In genomic region chrX:18985186-18985435, GRCh38 we compare ENCODE assay signal across 8 cellular contexts. TPM values are rescaled to one million over a fixed set of nuclear protein-coding genes. Genes with fewer than 3 reads are reported as not detected.
DNase-seq lines count a peak whose midpoint lies in the region; ATAC-seq and TF ChIP-seq lines count a peak whose summit lies in the region.

No MANE protein-coding gene starts in this region.

- no peak for TF ChIP-seq RAD21 in liver (IDR thresholded peaks at IDR 0.05)

- no peak overlapping the region for H3K9ac ChIP-seq in liver (ENCODE audit: low read depth in 1 of 2, low read length in 2 of 2)

- H3K36me3 ChIP-seq in right atrium auricular region, result no peaks in the 10 kb centered on the region
- peaks cover 0 to 4% (median 3%) of the 10 kb centered on the region in 4 donors for H3K36me3 ChIP-seq in liver (ENCODE audit: control insufficient read depth in 4 of 4, insufficient read depth in 3 of 4, low read depth in 1 of 4, low read length in 3 of 4)
- H3K36me3 ChIP-seq in vagina, result no peaks in the 10 kb centered on the region

- H3K4me1 ChIP-seq in right atrium auricular region (peaks cover 0 to 10% of the 10 kb centered on the region in 2 donors), liver (ENCODE audit: control insufficient read depth in 4 of 4, insufficient read depth in 4 of 4, low read length in 3 of 4) (peaks cover 0 to 16% (median 7%) of the 10 kb centered on the region in 4 donors), vagina (no peaks in the 10 kb centered on the region)

- no peak for DNase-seq in right atrium auricular region (ENCODE audit: low spot score)
- no peak for DNase-seq in Right ventricle myocardium inferior (ENCODE audit: missing footprints)
- DNase-seq in vagina (ENCODE audit: extremely low spot score in 2 of 2), result no peak
- DNase-seq in SIG-M5 (lab: John Stamatoyannopoulos, UW), result no peak

- intact Hi-C loops in Right ventricle myocardium inferior (cut with DNase I) (no loop called here), vagina (cut with DNase I) (no loop called here)

- H3K27ac ChIP-seq in right atrium auricular region, result peak overlapping the region; percentile 87 to 89
- H3K27ac ChIP-seq in liver (ENCODE audit: low read depth in 1 of 2, low read length in 2 of 2), result peak overlapping the region; percentile 91 to 93
- H3K27ac ChIP-seq in vagina, result peak overlapping the region; percentile 83

- H3K36me3 Mint-ChIP-seq in activated naive CD8-positive, alpha-beta T cell, result no peaks in the 10 kb centered on the region

- H3K4me3 ChIP-seq in right atrium auricular region, result peak overlapping the region; percentile 55 to 69
- peak overlapping the region; percentile 21 to 85 (median 57) for H3K4me3 ChIP-seq in liver (ENCODE audit: low read depth in 1 of 3, low read length in 3 of 3)
- peak overlapping the region; percentile 52 to 54 for H3K4me3 ChIP-seq in vagina

- H3K27me3 Mint-ChIP-seq in activated naive CD8-positive, alpha-beta T cell, result no peaks in the 10 kb centered on the region

- TF ChIP-seq POLR2A in vagina (IDR thresholded peaks at IDR 0.05), result no peak

- ATAC-seq in Right ventricle myocardium inferior, result no peak
- no peak for ATAC-seq in HG03039 (IDR thresholded peaks at IDR 0.05; ENCODE audit: unreplicated experiment)
- ATAC-seq in HG03469 (IDR thresholded peaks at IDR 0.05; ENCODE audit: unreplicated experiment), result no peak

- peak overlapping the region; percentile 91 for H3K27ac Mint-ChIP-seq in activated naive CD8-positive, alpha-beta T cell

- H3K4me3 Mint-ChIP-seq in activated naive CD8-positive, alpha-beta T cell, result peak overlapping the region; percentile 88

- no peaks in the 10 kb centered on the region for H3K27me3 ChIP-seq in right atrium auricular region
- no peaks in the 10 kb centered on the region for H3K27me3 ChIP-seq in liver (ENCODE audit: control insufficient read depth in 4 of 4, insufficient read depth in 4 of 4, low read length in 3 of 4)
- no peaks in the 10 kb centered on the region for H3K27me3 ChIP-seq in vagina

- H3K9me3 ChIP-seq in right atrium auricular region, result no peaks in the 10 kb centered on the region
- no peaks in the 10 kb centered on the region for H3K9me3 ChIP-seq in liver (ENCODE audit: control insufficient read depth in 4 of 4, low read length in 3 of 4)
- H3K9me3 ChIP-seq in vagina, result no peaks in the 10 kb centered on the region

- peaks cover 23% of the 10 kb centered on the region for H3K4me1 Mint-ChIP-seq in activated naive CD8-positive, alpha-beta T cell (ENCODE audit: low read depth)

- under 1% methylated on average over 4 of the region's 4 CpGs for WGBS in liver

- H3K9me3 Mint-ChIP-seq in activated naive CD8-positive, alpha-beta T cell (ENCODE audit: low read depth), result no peaks in the 10 kb centered on the region

- TF ChIP-seq CTCF in right atrium auricular region (IDR thresholded peaks at IDR 0.05) (no peak), liver (IDR thresholded peaks at IDR 0.05; ENCODE audit: low read depth, low read length, missing input control) (no peak), vagina (IDR thresholded peaks at IDR 0.05) (no peak)

TF ChIP-seq in liver, 16 proteins besides CTCF, POLR2A, EP300 and RAD21:
- TF ChIP-seq EGR1 (IDR thresholded peaks at IDR 0.05; ENCODE audit: low read depth in 2 of 2) (no peak), REST (IDR thresholded peaks at IDR 0.05) (no peak), ZBTB33 (IDR thresholded peaks at IDR 0.05) (no peak), YY1 (IDR thresholded peaks at IDR 0.05) (no peak), GABPA (IDR thresholded peaks at IDR 0.05 in 1 of 2, conservative IDR thresholded peaks at IDR 0.05 in 1 of 2) (peak in 1 of 2 donors; percentile 35), NR2F2 (IDR thresholded peaks at IDR 0.05) (peak; percentile 12)
TF ChIP-seq in liver: peak in this region for 2.

RNA-seq across cellular contexts. Expression of gene PHKA2, which starts 1.2 kb away (rescaled TPM):
- 10 to 100 TPM; 13.5 to 28.7 TPM for total RNA-seq in right atrium auricular region
- 46.3 TPM for total RNA-seq in Right ventricle myocardium inferior
- 10 to 100 TPM; 29.9 to 82.3 TPM for total RNA-seq in liver
- polyA plus RNA-seq in liver, result 10 to 100 TPM; 28.9 to 53.9 TPM
- 29.5 TPM for total RNA-seq in vagina
